Comparison of ENCODE assay signal across 8 cellular contexts in genomic region chr19:52138614-52139290, GRCh38. TPM values are rescaled to one million over a fixed set of nuclear protein-coding genes. Genes with fewer than 3 reads are reported as not detected.
DNase-seq lines count a peak whose midpoint lies in the region; ATAC-seq and TF ChIP-seq lines count a peak whose summit lies in the region.

No MANE protein-coding gene starts in this region.

- no peaks in the 10 kb centered on the region for H4K20me1 ChIP-seq in IMR-90 (ENCODE audit: insufficient read depth, low read length)

- peaks cover 26 to 35% of the 10 kb centered on the region in 2 experiments for H3K79me1 ChIP-seq in IMR-90 (ENCODE audit: low read depth in 1 of 2, low read length in 2 of 2)

- H3K27ac ChIP-seq in IMR-90 (ENCODE audit: insufficient read depth, low read length) (peak overlapping the region; percentile 91), SJSA1 (no peak overlapping the region), left lung (peak overlapping the region; percentile 94 to 96)

- peak overlapping the region; percentile 48 for H4K5ac ChIP-seq in IMR-90 (ENCODE audit: low read depth, low read length)

- H3K4me3 ChIP-seq in IMR-90 (ENCODE audit: insufficient read depth, low read depth, low read length) = peak overlapping the region; percentile 53
- peak overlapping the region; percentile 51 for H3K4me3 ChIP-seq in SJSA1
- peak overlapping the region; percentile 72 to 94 for H3K4me3 ChIP-seq in left lung

- H3K9ac ChIP-seq in IMR-90 (ENCODE audit: low read depth, low read length) = peak overlapping the region; percentile 98

- TF ChIP-seq CTCF in IMR-90 (conservative IDR thresholded peaks at IDR 0.05; ENCODE audit: low read depth, low read length) = no peak
- no peak for TF ChIP-seq CTCF in left lung (IDR thresholded peaks at IDR 0.05)

- peak overlapping the region; percentile 72 for H2BK5ac ChIP-seq in IMR-90 (ENCODE audit: low read depth, low read length, poor library complexity, severe bottlenecking)

- TF ChIP-seq RAD21 in IMR-90 (IDR thresholded peaks at IDR 0.05; ENCODE audit: low read length) = no peak

- H4K8ac ChIP-seq in IMR-90 (ENCODE audit: low read depth in 2 of 2, low read length in 2 of 2) = peak overlapping the region; percentile 73 to 75

- in situ Hi-C loops in IMR-90 (cut with MboI; ENCODE audit: low sequenced_read_pairs) = no loop called here

- WGBS in IMR-90 (ENCODE audit: extremely low coverage in 2 of 2, insufficient read length in 1 of 2), 2 experiments = 2% methylated on average over 11 of the region's 19 CpGs; no CpG with 5 or more reads in 1 of the 2 experiments

- peak overlapping the region; percentile 81 for H3K4ac ChIP-seq in IMR-90 (ENCODE audit: low read depth, low read length)

- H2BK120ac ChIP-seq in IMR-90 (ENCODE audit: low read depth, low read length) = no peak overlapping the region

- H2AK9ac ChIP-seq in IMR-90 (replicated peaks; ENCODE audit: low read depth, low read length, poor library complexity) = peak overlapping the region; percentile 92

- H2BK20ac ChIP-seq in IMR-90 (ENCODE audit: low read depth, low read length) = no peak overlapping the region

- H3K9me3 Mint-ChIP-seq in central memory CD8-positive, alpha-beta T cell = no peaks in the 10 kb centered on the region

- peaks cover 7% of the 10 kb centered on the region for H3K36me3 ChIP-seq in IMR-90 (ENCODE audit: control insufficient read depth, insufficient read depth, low read length)
- H3K36me3 ChIP-seq in SJSA1 = 0 out of 2 replicates have a peak, but pooled peaks cover 3% of the 10 kb centered on the region
- peaks cover 0 to under 1% of the 10 kb centered on the region in 2 donors for H3K36me3 ChIP-seq in left lung

- H3K23ac ChIP-seq in IMR-90 (ENCODE audit: low read depth, low read length) = peak overlapping the region; percentile 21; the same call in 1 of the 2 replicates

- CTCF ChIA-PET in IMR-90 (lab: Yijun Ruan, JAX) = interaction anchor here (0.5 to 1.1 kb wide), 2 partner anchors 76 to 99 kb away, joined by 3 to 6 read pairs; no protein-coding TSS in a partner anchor

- DNase-seq in DMS 273 (lab: John Stamatoyannopoulos, UW; ENCODE audit: unreplicated experiment) (peak; percentile 80), IMR-90 (peak; percentile 19), SJSA1 (ENCODE audit: low read depth in 1 of 2, low spot score in 2 of 2) (no peak), left lung (peak in 1 of 2 donors; percentile 78), posterior vena cava (ENCODE audit: low spot score) (no peak), CD1c-positive myeloid dendritic cell (ENCODE audit: extremely low spot score) (no peak)
- no peak for DNase-seq in central memory CD8-positive, alpha-beta T cell (ENCODE audit: low spot score in 2 of 2)
- DNase-seq in stimulated activated CD4-positive, alpha-beta T cell treated with anti-CD3 and anti-CD28 coated beads, Interleukin-4, amount 100 ng/mL, for 48 hours (ENCODE audit: low read depth in 2 of 2) = peak; percentile 2 to 11

- H3K4me2 ChIP-seq in IMR-90 (ENCODE audit: low read depth, low read length) = peak overlapping the region; percentile 79

- H3K9me1 ChIP-seq in IMR-90 (ENCODE audit: insufficient read depth, low read length) = no peaks in the 10 kb centered on the region

- dilution Hi-C loops in IMR-90 (cut with HindIII; ENCODE audit: low sequenced_read_pairs, unreplicated experiment) = no loop called here

- H3K18ac ChIP-seq in IMR-90 (ENCODE audit: low read depth, low read length) = no peak overlapping the region

- H3K36me3 Mint-ChIP-seq in central memory CD8-positive, alpha-beta T cell (ENCODE audit: insufficient read depth) = peaks cover 10% of the 10 kb centered on the region

- H3K27me3 ChIP-seq in IMR-90 (ENCODE audit: control insufficient read depth, insufficient read depth, low read length) (no peaks in the 10 kb centered on the region), SJSA1 (replicated peaks) (no peaks in the 10 kb centered on the region), left lung (no peaks in the 10 kb centered on the region)

- H3K4me3 Mint-ChIP-seq in central memory CD8-positive, alpha-beta T cell = peak overlapping the region; percentile 88

- H3K9me3 ChIP-seq in IMR-90 (ENCODE audit: control insufficient read depth, insufficient read depth, low read length) (peaks cover 23% of the 10 kb centered on the region), SJSA1 (replicated peaks) (peaks cover 17% of the 10 kb centered on the region), left lung (peaks cover 0 to 32% of the 10 kb centered on the region in 2 donors)

- peak overlapping the region; percentile 28; the same call in 1 of the 2 replicates for H4K91ac ChIP-seq in IMR-90 (ENCODE audit: insufficient read depth, low read depth, low read length)

- no peak overlapping the region for H2BK15ac ChIP-seq in IMR-90 (ENCODE audit: low read depth, low read length)

- ATAC-seq in IMR-90 (ENCODE audit: low read depth) = peak; percentile 33
- no peak for ATAC-seq in central memory CD8-positive, alpha-beta T cell (replicated peaks; ENCODE audit: extremely low read depth, poor library complexity, severe bottlenecking)
- peak; percentile 19 for ATAC-seq in left lung

- peak overlapping the region; percentile 89 for H2AFZ ChIP-seq in IMR-90 (replicated peaks; ENCODE audit: low read length, poor library complexity)

- TF ChIP-seq POLR2A in IMR-90 (IDR thresholded peaks at IDR 0.05; ENCODE audit: low read depth, low read length) = no peak

- peaks cover 32% of the 10 kb centered on the region for H3K4me1 Mint-ChIP-seq in central memory CD8-positive, alpha-beta T cell

- H3K27ac Mint-ChIP-seq in central memory CD8-positive, alpha-beta T cell (ENCODE audit: low read depth) = peak overlapping the region; percentile 99

- H3K14ac ChIP-seq in IMR-90 (replicated peaks; ENCODE audit: low read depth, low read length) = peak overlapping the region; percentile 77

- H3K27me3 Mint-ChIP-seq in central memory CD8-positive, alpha-beta T cell = no peaks in the 10 kb centered on the region

- H2AK5ac ChIP-seq in IMR-90 (ENCODE audit: low read depth, low read length) = peak overlapping the region; percentile 71; the same call in 1 of the 2 replicates

- H3K56ac ChIP-seq in IMR-90 (ENCODE audit: extremely low read depth, insufficient read depth, low read length) = peak overlapping the region; percentile 82

- POLR2A ChIA-PET in IMR-90 (lab: Charles Lee; ENCODE audit: unreplicated experiment) = no interaction called here

- H3K4me1 ChIP-seq in IMR-90 (ENCODE audit: control insufficient read depth, insufficient read depth, low read length) (peaks cover 2% of the 10 kb centered on the region), SJSA1 (replicated peaks) (peaks cover 5% of the 10 kb centered on the region; the same call in 1 of the 2 replicates), left lung (peaks cover 3 to 24% of the 10 kb centered on the region in 2 donors)

- intact Hi-C loops in IMR-90 (cut with micrococcal nuclease) = loop anchor here (1.0 to 5.0 kb wide), 3 partner anchors 51 to 99 kb away; partner anchors contain the start of gene ZNF432
- intact Hi-C loops in left lung (cut with DNase I) = loop anchor here in 1 of 2 donors (5.0 kb wide), 1 partner anchor 99 kb away; no protein-coding TSS in a partner anchor
- intact Hi-C loops in posterior vena cava (cut with DNase I) = loop anchor here (2.0 to 10.0 kb wide), 2 partner anchors 98 to 106 kb away; no protein-coding TSS in a partner anchor

- no TSS peak for BruUV-seq in IMR-90 (replicated peaks; lab: Mats Ljungman, UMichigan)

TF ChIP-seq in IMR-90, 13 proteins besides CTCF, POLR2A, EP300 and RAD21 (continues in another document):
- TF ChIP-seq MAZ (IDR thresholded peaks at IDR 0.05; ENCODE audit: borderline replicate concordance, low read depth, low read length) (no peak), MXI1 (IDR thresholded peaks at IDR 0.05; ENCODE audit: borderline replicate concordance, low read depth, low read length) (peak; percentile 95), CHD1 (IDR thresholded peaks at IDR 0.05; ENCODE audit: low read depth, low read length) (no peak), CEBPB (IDR thresholded peaks at IDR 0.05; ENCODE audit: low read depth, low read length) (no peak)
- TF ChIP-seq, protein P1, sequence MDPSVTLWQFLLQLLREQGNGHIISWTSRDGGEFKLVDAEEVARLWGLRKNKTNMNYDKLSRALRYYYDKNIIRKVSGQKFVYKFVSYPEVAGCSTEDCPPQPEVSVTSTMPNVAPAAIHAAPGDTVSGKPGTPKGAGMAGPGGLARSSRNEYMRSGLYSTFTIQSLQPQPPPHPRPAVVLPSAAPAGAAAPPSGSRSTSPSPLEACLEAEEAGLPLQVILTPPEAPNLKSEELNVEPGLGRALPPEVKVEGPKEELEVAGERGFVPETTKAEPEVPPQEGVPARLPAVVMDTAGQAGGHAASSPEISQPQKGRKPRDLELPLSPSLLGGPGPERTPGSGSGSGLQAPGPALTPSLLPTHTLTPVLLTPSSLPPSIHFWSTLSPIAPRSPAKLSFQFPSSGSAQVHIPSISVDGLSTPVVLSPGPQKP (IDR thresholded peaks at IDR 0.05; ENCODE audit: borderline replicate concordance, low read depth, low read length) = no peak

RNA-seq across cellular contexts. Expression of gene ZNF616, which starts 1.0 kb away (rescaled TPM):
- total RNA-seq in IMR-90 (2012; rRNA removed) (13.3 and 13.6 TPM in 2 replicates), left lung (10 to 100 TPM; 12.0 to 14.2 TPM), posterior vena cava (10 to 100 TPM in 1 of 2 donors, 1 to 10 TPM in 1; 9.6 to 11.2 TPM)
- polyA plus RNA-seq in IMR-90 (2012; rRNA removed) = 2.0 and 2.8 TPM in 2 replicates
- 0.66 and 0.70 TPM in 2 replicates for polyA plus RNA-seq in IMR-90 (2012; cell fraction: cytosol; rRNA removed)
- 0.42 and 2.2 TPM in 2 replicates for polyA plus RNA-seq in IMR-90 (2012; cell fraction: nucleus; rRNA removed; ENCODE audit: low replicate concordance)
- 4.6 and 7.7 TPM in 2 replicates for total RNA-seq in SJSA1 (2014; rRNA removed; shearing (Covaris generic))

RNA-seq across cellular contexts. Expression of gene ZNF836, which starts 32.7 kb away (rescaled TPM):
- total RNA-seq in IMR-90 (2012; rRNA removed) (4.1 and 5.0 TPM in 2 replicates), left lung (10 to 100 TPM; 13.1 to 17.4 TPM), posterior vena cava (10 to 100 TPM; 12.0 to 14.4 TPM)
- polyA plus RNA-seq in IMR-90 (2012; rRNA removed) = 1.1 and 1.4 TPM in 2 replicates
- polyA plus RNA-seq in IMR-90 (2012; cell fraction: cytosol; rRNA removed) = 0.76 and 1.3 TPM in 2 replicates
- polyA plus RNA-seq in IMR-90 (2012; cell fraction: nucleus; rRNA removed; ENCODE audit: low replicate concordance) = 1.2 and 2.9 TPM in 2 replicates
- total RNA-seq in SJSA1 (2014; rRNA removed; shearing (Covaris generic)) = 4.3 and 5.9 TPM in 2 replicates

RNA-seq across cellular contexts. Expression of gene ZNF841, which starts 43.2 kb away (rescaled TPM):
- total RNA-seq in IMR-90 (2012; rRNA removed) (25.8 and 28.9 TPM in 2 replicates), left lung (10 to 100 TPM; 21.0 to 22.2 TPM), posterior vena cava (10 to 100 TPM; 25.5 to 29.0 TPM)
- 6.0 and 8.5 TPM in 2 replicates for polyA plus RNA-seq in IMR-90 (2012; rRNA removed)
- polyA plus RNA-seq in IMR-90 (2012; cell fraction: cytosol; rRNA removed) = 1.8 and 2.0 TPM in 2 replicates
- polyA plus RNA-seq in IMR-90 (2012; cell fraction: nucleus; rRNA removed; ENCODE audit: low replicate concordance) = 7.2 and 31.4 TPM in 2 replicates
- total RNA-seq in SJSA1 (2014; rRNA removed; shearing (Covaris generic)) = 7.6 and 13.6 TPM in 2 replicates

RNA-seq across cellular contexts. Expression of gene PPP2R1A, which starts 51.1 kb away (rescaled TPM):
- total RNA-seq in IMR-90 (2012; rRNA removed) (137 and 173 TPM in 2 replicates), left lung (100 to 1,000 TPM; 193 to 199 TPM), posterior vena cava (100 to 1,000 TPM; 164 to 207 TPM)
- 250 and 292 TPM in 2 replicates for polyA plus RNA-seq in IMR-90 (2012; rRNA removed)
- 251 and 446 TPM in 2 replicates for polyA plus RNA-seq in IMR-90 (2012; cell fraction: cytosol; rRNA removed)
- polyA plus RNA-seq in IMR-90 (2012; cell fraction: nucleus; rRNA removed; ENCODE audit: low replicate concordance) = 89.3 and 214 TPM in 2 replicates
- 245 and 250 TPM in 2 replicates for total RNA-seq in SJSA1 (2014; rRNA removed; shearing (Covaris generic))

Comparison
In these comparisons a context has a peak if more than half of its experiments do, and no peak if none do; other contexts are left out.
1. DNase-seq: peak in DMS 273 (single experiment), IMR-90 (single experiment) and stimulated activated CD4-positive, alpha-beta T cell treated with anti-CD3 and anti-CD28 coated beads, Interleukin-4, amount 100 ng/mL, for 48 hours (2 of 2); none in SJSA1 (0 of 2), central memory CD8-positive, alpha-beta T cell (0 of 2), posterior vena cava (single experiment) and CD1c-positive myeloid dendritic cell (single experiment).
2. Peak in every context shown above with its lines, with median percentiles within 50 percentile points of each other: H3K4me3 ChIP-seq.